1 cellular context compared by ENCODE assay signal in the genomic region with DNA sequence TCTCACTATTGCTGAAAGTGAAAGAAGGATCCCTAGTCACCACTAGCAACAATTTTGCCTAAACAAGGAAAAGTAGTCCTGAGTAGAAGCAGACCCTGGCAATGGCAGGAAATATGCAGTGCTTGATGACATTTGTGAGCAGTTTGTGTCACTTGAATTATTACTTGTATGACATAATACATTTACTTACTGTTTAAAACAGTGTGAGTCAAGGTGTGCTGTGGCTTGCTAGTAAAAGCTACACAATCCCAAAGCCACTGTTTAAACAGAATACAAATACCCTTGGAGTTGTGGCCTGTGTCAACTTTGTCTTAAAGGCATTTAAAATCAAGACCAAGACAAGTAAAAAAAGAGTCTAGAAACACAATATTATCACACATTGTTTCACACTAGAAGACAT.
A peak's percentile ranks its signal among the peaks of the same experiment; 100 is the strongest.
TF ChIP-seq lines count a peak whose summit lies in the region.

No MANE protein-coding gene starts in this region.

TF ChIP-seq in HEK293, 187 proteins besides CTCF, POLR2A, EP300 and RAD21 (continued from another document):
- TF ChIP-seq, protein P1, sequence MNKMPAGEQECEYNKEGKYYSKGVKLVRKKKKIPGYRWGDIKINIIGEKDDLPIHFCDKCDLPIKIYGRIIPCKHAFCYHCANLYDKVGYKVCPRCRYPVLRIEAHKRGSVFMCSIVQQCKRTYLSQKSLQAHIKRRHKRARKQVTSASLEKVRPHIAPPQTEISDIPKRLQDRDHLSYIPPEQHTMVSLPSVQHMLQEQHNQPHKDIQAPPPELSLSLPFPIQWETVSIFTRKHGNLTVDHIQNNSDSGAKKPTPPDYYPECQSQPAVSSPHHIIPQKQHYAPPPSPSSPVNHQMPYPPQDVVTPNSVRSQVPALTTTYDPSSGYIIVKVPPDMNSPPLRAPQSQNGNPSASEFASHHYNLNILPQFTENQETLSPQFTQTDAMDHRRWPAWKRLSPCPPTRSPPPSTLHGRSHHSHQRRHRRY (tag by site-specific recombination; IDR thresholded peaks at IDR 0.05) = no peak
- TF ChIP-seq, protein P2, sequence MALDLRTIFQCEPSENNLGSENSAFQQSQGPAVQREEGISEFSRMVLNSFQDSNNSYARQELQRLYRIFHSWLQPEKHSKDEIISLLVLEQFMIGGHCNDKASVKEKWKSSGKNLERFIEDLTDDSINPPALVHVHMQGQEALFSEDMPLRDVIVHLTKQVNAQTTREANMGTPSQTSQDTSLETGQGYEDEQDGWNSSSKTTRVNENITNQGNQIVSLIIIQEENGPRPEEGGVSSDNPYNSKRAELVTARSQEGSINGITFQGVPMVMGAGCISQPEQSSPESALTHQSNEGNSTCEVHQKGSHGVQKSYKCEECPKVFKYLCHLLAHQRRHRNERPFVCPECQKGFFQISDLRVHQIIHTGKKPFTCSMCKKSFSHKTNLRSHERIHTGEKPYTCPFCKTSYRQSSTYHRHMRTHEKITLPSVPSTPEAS (tag by site-specific recombination; IDR thresholded peaks at IDR 0.05) = no peak
- TF ChIP-seq ZNF629 (tag by site-specific recombination; IDR thresholded peaks at IDR 0.05) (peak; percentile 30; the same call in 1 of the 2 replicates), RBAK (tag by site-specific recombination; IDR thresholded peaks at IDR 0.05) (no peak), ZNF558 (tag by site-specific recombination; IDR thresholded peaks at IDR 0.05) (no peak), TRIM28 (IDR thresholded peaks at IDR 0.05; ENCODE audit: borderline replicate concordance, low read length) (no peak)
- TF ChIP-seq, protein P3, sequence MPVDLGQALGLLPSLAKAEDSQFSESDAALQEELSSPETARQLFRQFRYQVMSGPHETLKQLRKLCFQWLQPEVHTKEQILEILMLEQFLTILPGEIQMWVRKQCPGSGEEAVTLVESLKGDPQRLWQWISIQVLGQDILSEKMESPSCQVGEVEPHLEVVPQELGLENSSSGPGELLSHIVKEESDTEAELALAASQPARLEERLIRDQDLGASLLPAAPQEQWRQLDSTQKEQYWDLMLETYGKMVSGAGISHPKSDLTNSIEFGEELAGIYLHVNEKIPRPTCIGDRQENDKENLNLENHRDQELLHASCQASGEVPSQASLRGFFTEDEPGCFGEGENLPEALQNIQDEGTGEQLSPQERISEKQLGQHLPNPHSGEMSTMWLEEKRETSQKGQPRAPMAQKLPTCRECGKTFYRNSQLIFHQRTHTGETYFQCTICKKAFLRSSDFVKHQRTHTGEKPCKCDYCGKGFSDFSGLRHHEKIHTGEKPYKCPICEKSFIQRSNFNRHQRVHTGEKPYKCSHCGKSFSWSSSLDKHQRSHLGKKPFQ (tag by site-specific recombination; IDR thresholded peaks at IDR 0.05) = no peak
- TF ChIP-seq, protein P4, sequence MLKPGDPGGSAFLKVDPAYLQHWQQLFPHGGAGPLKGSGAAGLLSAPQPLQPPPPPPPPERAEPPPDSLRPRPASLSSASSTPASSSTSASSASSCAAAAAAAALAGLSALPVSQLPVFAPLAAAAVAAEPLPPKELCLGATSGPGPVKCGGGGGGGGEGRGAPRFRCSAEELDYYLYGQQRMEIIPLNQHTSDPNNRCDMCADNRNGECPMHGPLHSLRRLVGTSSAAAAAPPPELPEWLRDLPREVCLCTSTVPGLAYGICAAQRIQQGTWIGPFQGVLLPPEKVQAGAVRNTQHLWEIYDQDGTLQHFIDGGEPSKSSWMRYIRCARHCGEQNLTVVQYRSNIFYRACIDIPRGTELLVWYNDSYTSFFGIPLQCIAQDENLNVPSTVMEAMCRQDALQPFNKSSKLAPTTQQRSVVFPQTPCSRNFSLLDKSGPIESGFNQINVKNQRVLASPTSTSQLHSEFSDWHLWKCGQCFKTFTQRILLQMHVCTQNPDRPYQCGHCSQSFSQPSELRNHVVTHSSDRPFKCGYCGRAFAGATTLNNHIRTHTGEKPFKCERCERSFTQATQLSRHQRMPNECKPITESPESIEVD (tag by site-specific recombination; IDR thresholded peaks at IDR 0.05) = peak; percentile 42; the same call in 1 of the 2 replicates
